In the genomic region with DNA sequence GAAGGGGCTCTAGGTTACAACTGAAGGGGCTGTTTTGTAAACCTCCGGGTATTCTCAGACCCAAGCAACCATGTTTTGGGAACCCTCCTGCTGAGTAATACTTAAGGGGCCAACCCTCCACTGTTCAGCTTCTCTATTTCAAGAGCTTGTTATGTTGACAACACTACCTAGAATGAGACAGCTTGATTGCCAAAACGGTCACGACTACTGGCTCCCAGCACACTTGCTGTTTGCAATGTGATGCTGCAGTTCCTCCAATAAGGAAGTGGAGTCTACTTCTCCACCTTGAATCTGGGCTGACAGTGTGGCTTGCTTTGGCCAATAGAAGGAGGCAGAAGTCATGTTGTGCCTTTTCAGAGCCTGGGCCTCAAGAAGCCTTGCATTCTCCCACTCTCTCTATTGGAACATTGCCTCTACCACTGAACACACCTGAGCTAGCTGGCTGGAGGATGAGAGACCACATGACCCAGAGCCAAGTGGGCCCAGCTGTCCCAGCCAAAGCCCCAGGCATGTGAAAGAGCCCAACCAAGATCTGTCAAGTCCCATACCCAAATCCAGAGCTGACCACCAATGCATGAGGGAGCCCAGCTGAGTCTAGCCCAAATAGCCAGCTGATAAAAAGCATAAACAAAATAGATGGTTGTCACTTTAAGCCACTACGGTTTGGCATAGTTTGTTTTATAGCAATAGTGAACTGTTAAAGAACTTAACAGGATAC, we compare ENCODE assay signal across 11 cellular contexts. TPM values are rescaled to one million over a fixed set of nuclear protein-coding genes. Genes with fewer than 3 reads are reported as not detected.
DNase-seq lines count a peak whose midpoint lies in the region; ATAC-seq, FAIRE-seq and TF ChIP-seq lines count a peak whose summit lies in the region.
"Had no signal": no experiment of that assay in that cellular context is flagged by ENCODE, and none has a peak within 500 bp of the region (broad histone marks: within the 10 kb centered on the region; RNA-seq: fewer than 3 reads in every experiment).

No MANE protein-coding gene starts in this region.

- POLR2A ChIA-PET in A549 (lab: Yijun Ruan, JAX), result no interaction called here
- POLR2A ChIA-PET in HEK293 (lab: Yijun Ruan, JAX), result no interaction called here

- H3K36me3 Mint-ChIP-seq in activated T-helper 17 cell treated with anti-CD3 and anti-CD28 coated beads, Interleukin-2, amount 50 U/mL, for 72 hours (ENCODE audit: low read depth), result no peaks in the 10 kb centered on the region

- H3K36me3 ChIP-seq in HEK293 (ENCODE audit: control insufficient read depth in 2 of 2, insufficient read depth in 1 of 2, low read length in 2 of 2), result no peaks in the 10 kb centered on the region
- H3K36me3 ChIP-seq: breast epithelium had no signal

- H3K27ac ChIP-seq in A549, result no peak overlapping the region
- no peak overlapping the region; the same call in 1 of the 2 replicates for H3K27ac ChIP-seq in HEK293 (ENCODE audit: extremely low read depth, low read depth, low read length)
- H3K27ac ChIP-seq in adipose tissue (ENCODE audit: low read depth, low read length), result peak overlapping the region; percentile 54
- H3K27ac ChIP-seq: SK-N-MC had no signal

- no peaks in the 10 kb centered on the region for H3K4me1 Mint-ChIP-seq in activated T-helper 17 cell treated with anti-CD3 and anti-CD28 coated beads, Interleukin-2, amount 50 U/mL, for 72 hours

- CTCF ChIA-PET in A549 (lab: Yijun Ruan, JAX) (interaction anchor here (1.2 to 1.5 kb wide), 2 partner anchors 21 to 76 kb away, joined by 3 read pairs; no protein-coding TSS in a partner anchor), HEK293 (lab: Yijun Ruan, JAX) (interaction anchor here (1.2 kb wide), 1 partner anchor 11 kb away, joined by 7 read pairs; no protein-coding TSS in a partner anchor)

- no peak for TF ChIP-seq POLR2A in A549 (IDR thresholded peaks at IDR 0.05; ENCODE audit: low read length)

- no peak for TF ChIP-seq RAD21 in A549 (conservative IDR thresholded peaks at IDR 0.05 in 1 of 2, IDR thresholded peaks at IDR 0.05 in 1 of 2)

- H3K4me3 ChIP-seq in A549 (no peak overlapping the region), HEK293 (ENCODE audit: low read depth, low read length) (no peak overlapping the region)
- H3K4me3 ChIP-seq: breast epithelium, SK-N-MC had no signal

- 68% methylated on average over 4 of the region's 4 CpGs for WGBS in A549 (ENCODE audit: missing lambda C conversion rate)
- 43 to 48% (median 45%) methylated on average over 4 of the region's 4 CpGs for WGBS in adipose tissue, 3 donors

- no peak overlapping the region for H3K4me2 ChIP-seq in A549

- H3K4me1 ChIP-seq in A549, result no peaks in the 10 kb centered on the region
- peaks cover 12% of the 10 kb centered on the region for H3K4me1 ChIP-seq in HEK293 (ENCODE audit: control insufficient read depth, insufficient read depth, low read length)
- H3K4me1 ChIP-seq: breast epithelium had no signal

- no peaks in the 10 kb centered on the region for H3K27me3 Mint-ChIP-seq in activated T-helper 17 cell treated with anti-CD3 and anti-CD28 coated beads, Interleukin-2, amount 50 U/mL, for 72 hours

- H3K27ac Mint-ChIP-seq in activated T-helper 17 cell treated with anti-CD3 and anti-CD28 coated beads, Interleukin-2, amount 50 U/mL, for 72 hours, result no peak overlapping the region

- no peak overlapping the region for H3K4me3 Mint-ChIP-seq in activated T-helper 17 cell treated with anti-CD3 and anti-CD28 coated beads, Interleukin-2, amount 50 U/mL, for 72 hours

- no peaks in the 10 kb centered on the region for H3K9me3 Mint-ChIP-seq in activated T-helper 17 cell treated with anti-CD3 and anti-CD28 coated beads, Interleukin-2, amount 50 U/mL, for 72 hours

- TF ChIP-seq CTCF in A549 (IDR thresholded peaks at IDR 0.05) (no peak), HEK293 (tag by site-specific recombination; IDR thresholded peaks at IDR 0.05) (no peak)

- TF ChIP-seq EP300 in A549 (IDR thresholded peaks at IDR 0.05), result no peak

- FAIRE-seq in A549 (lab: Jason Lieb, UNC), result no peak

- H3K9me3 ChIP-seq in A549, result no peaks in the 10 kb centered on the region
- H3K9me3 ChIP-seq in HEK293 (ENCODE audit: control insufficient read depth, insufficient read depth, low read depth, low read length), result no peaks in the 10 kb centered on the region
- H3K9me3 ChIP-seq: breast epithelium had no signal

- DNase-seq in A549 (ENCODE audit: low read depth in 1 of 2, low spot score in 1 of 2) (no peak), myocyte (ENCODE audit: low read depth) (peak; percentile 65), NCI-H345 (lab: John Stamatoyannopoulos, UW) (no peak), germinal center (ENCODE audit: low spot score) (no peak)
- DNase-seq: NCI-H69 had no signal

- ATAC-seq in A549, result peak; percentile 39 to 40; a peak in 5 of 6 replicates
- ATAC-seq in GM19467 (IDR thresholded peaks at IDR 0.05; ENCODE audit: unreplicated experiment), result no peak
- no peak for ATAC-seq in activated T-helper 17 cell treated with anti-CD3 and anti-CD28 coated beads, Interleukin-2, amount 50 U/mL, for 72 hours (replicated peaks)

TF ChIP-seq in A549, 52 proteins besides CTCF, POLR2A, EP300 and RAD21 (continues in another document):
- TF ChIP-seq HOXA7 (CRISPR knock-in tag; IDR thresholded peaks at IDR 0.05) (no peak), ZC3H11A (IDR thresholded peaks at IDR 0.05) (no peak), FOXS1 (CRISPR knock-in tag; IDR thresholded peaks at IDR 0.05) (no peak), HDAC2 (IDR thresholded peaks at IDR 0.05) (no peak), PHF8 (IDR thresholded peaks at IDR 0.05; ENCODE audit: borderline replicate concordance, low read depth) (no peak), CBX8 (IDR thresholded peaks at IDR 0.05) (no peak), RCOR1 (IDR thresholded peaks at IDR 0.05; ENCODE audit: low read depth, low read length) (no peak), HMGXB4 (CRISPR knock-in tag; IDR thresholded peaks at IDR 0.05; ENCODE audit: borderline replicate concordance) (no peak), CHD2 (IDR thresholded peaks at IDR 0.05; ENCODE audit: low read length, partially characterized antibody) (no peak), MYC (IDR thresholded peaks at IDR 0.05; ENCODE audit: borderline replicate concordance, low read length) (no peak), KDM1A (IDR thresholded peaks at IDR 0.05; ENCODE audit: low read depth) (no peak)

TF ChIP-seq in HEK293, 187 proteins besides CTCF, POLR2A, EP300 and RAD21:
- TF ChIP-seq ZNF692 (tag by site-specific recombination; IDR thresholded peaks at IDR 0.05) (peak; percentile 42; the same call in 1 of the 2 replicates), YY2 (tag by site-specific recombination; IDR thresholded peaks at IDR 0.05) (no peak), KLF9 (tag by site-specific recombination; IDR thresholded peaks at IDR 0.05; ENCODE audit: low read depth) (no peak), ZNF449 (tag by site-specific recombination; IDR thresholded peaks at IDR 0.05) (peak; percentile 61)

RNA-seq across cellular contexts. Expression of gene RASSF2, which starts 6.2 kb away (rescaled TPM):
- polyA plus RNA-seq in A549 (2011; rRNA removed), result 18.8 and 21.4 TPM in 2 replicates
- polyA plus RNA-seq in A549 (2012; cell fraction: cytosol; rRNA removed), result 8.0 and 10.2 TPM in 2 replicates
- 5.4 and 7.4 TPM in 2 replicates for polyA plus RNA-seq in A549 (2012; cell fraction: nucleus; rRNA removed)
- polyA plus RNA-seq in A549 (2017; fragmentation: RNase III; extraction: RNeasy Plus Mini Kit Qiagen cat#74134 plus additional on column Dnase treatment), result 12.2 to 12.9 TPM (median 12.5 TPM) in 3 replicates
- polyA minus RNA-seq in A549 (2011; rRNA and poly(A)+ RNA removed), result 15.9 and 17.4 TPM in 2 replicates
- 10 to 100 TPM in 1 of 3 donors, 1 to 10 TPM in 2; 1.6 to 17.3 (median 9.8) TPM for polyA plus RNA-seq in adipose tissue
- total RNA-seq in myocyte, result 3.1 and 4.1 TPM in 2 replicates
- polyA plus RNA-seq in myocyte (2012), result 9.7 TPM
- 10 to 100 TPM; 50.2 to 58.4 TPM for total RNA-seq in activated T-helper 17 cell treated with anti-CD3 and anti-CD28 coated beads, Interleukin-2, amount 50 U/mL, for 72 hours

Comparison
In these comparisons a context has a peak if more than half of its experiments do, and no peak if none do; other contexts are left out.
1. ATAC-seq: peak in A549 (2 of 2); none in GM19467 (single experiment) and activated T-helper 17 cell treated with anti-CD3 and anti-CD28 coated beads, Interleukin-2, amount 50 U/mL, for 72 hours (single experiment).